9 cellular contexts compared by ENCODE assay signal in genomic region chr17:61872099-61872498, GRCh38.
"Had no signal": no experiment of that assay in that cellular context is flagged by ENCODE, and none has a peak within 500 bp of the region (broad histone marks: within the 10 kb centered on the region; RNA-seq: fewer than 3 reads in every experiment).

No MANE protein-coding gene starts in this region.

- H3K4me1 ChIP-seq: HAP-1 had no signal

- H3K9me3 Mint-ChIP-seq: GM23338, HFFc6, IgD-negative memory B cell had no signal

- H2AFZ ChIP-seq: GM23338 had no signal

- H3K27me3 Mint-ChIP-seq: IgD-negative memory B cell had no signal

- H3K27ac Mint-ChIP-seq: GM23338, HFFc6, IgD-negative memory B cell had no signal

- H3K4me3 ChIP-seq: GM23338, HAP-1 had no signal

- H3K4me2 ChIP-seq: GM23338 had no signal

- H3K4me1 Mint-ChIP-seq: GM23338, IgD-negative memory B cell had no signal

- H3K36me3 Mint-ChIP-seq: IgD-negative memory B cell had no signal

- H3K9me3 ChIP-seq: HAP-1 had no signal

- H3K4me3 Mint-ChIP-seq: GM23338, HFFc6, IgD-negative memory B cell had no signal

- ATAC-seq: GM23338, HCT116 had no signal

- FAIRE-seq: H1, HTR-8/SVneo had no signal

- DNase-seq: H7, HFFc6, KG1 had no signal
